ENCODE assay signal across 1 cellular context in genomic region chr9:33273972-33274328, GRCh38.
TF ChIP-seq lines count a peak whose summit lies in the region.

No MANE protein-coding gene starts in this region.

TF ChIP-seq in IMR-90, 13 proteins besides CTCF, POLR2A, EP300 and RAD21:
- TF ChIP-seq MXI1 (IDR thresholded peaks at IDR 0.05; ENCODE audit: borderline replicate concordance, low read depth, low read length) (no peak), CHD1 (IDR thresholded peaks at IDR 0.05; ENCODE audit: low read depth, low read length) (no peak), BHLHE40 (IDR thresholded peaks at IDR 0.05; ENCODE audit: low read depth, low read length) (no peak), NFE2L2 (IDR thresholded peaks at IDR 0.05; ENCODE audit: low read depth, low read length) (no peak), MAZ (IDR thresholded peaks at IDR 0.05; ENCODE audit: borderline replicate concordance, low read depth, low read length) (no peak), ELK1 (IDR thresholded peaks at IDR 0.05; ENCODE audit: borderline replicate concordance, low read depth, low read length) (no peak)
